In the genomic region with DNA sequence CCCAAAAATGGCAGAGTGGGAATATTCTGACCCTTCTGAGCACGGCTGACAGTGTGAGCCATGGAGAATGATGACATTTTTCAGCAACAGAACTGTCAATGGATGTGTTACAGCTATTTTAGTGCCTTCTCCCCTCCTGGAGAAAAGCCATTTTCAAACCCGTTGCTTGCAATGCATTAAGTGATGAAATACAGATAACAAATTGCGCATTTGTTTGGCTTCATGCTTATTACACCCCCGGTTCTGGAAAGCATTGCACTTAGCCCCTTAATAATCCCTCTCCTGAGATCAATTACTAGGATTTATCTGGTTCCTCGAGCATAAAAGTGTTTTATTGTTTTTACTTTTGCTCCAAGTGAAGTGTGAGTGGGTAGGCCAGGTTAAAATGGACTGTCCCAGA, we compare ENCODE assay signal across 1 cellular context.
TF ChIP-seq lines count a peak whose summit lies in the region.

No MANE protein-coding gene starts in this region.

TF ChIP-seq in WTC11, 78 proteins besides CTCF, POLR2A, EP300 and RAD21:
- TF ChIP-seq ZNF671 (CRISPR knock-in tag; IDR thresholded peaks at IDR 0.05) (no peak), ZNF263 (CRISPR knock-in tag; IDR thresholded peaks at IDR 0.05; ENCODE audit: low read depth) (no peak), NFE2L1 (CRISPR knock-in tag; IDR thresholded peaks at IDR 0.05) (no peak), ZNF317 (CRISPR knock-in tag; IDR thresholded peaks at IDR 0.05; ENCODE audit: borderline replicate concordance, low read depth) (no peak), PRDM15 (CRISPR knock-in tag; IDR thresholded peaks at IDR 0.05) (no peak), SMAD3 (CRISPR knock-in tag; IDR thresholded peaks at IDR 0.05; ENCODE audit: borderline replicate concordance) (no peak), IRF2 (CRISPR knock-in tag; IDR thresholded peaks at IDR 0.05; ENCODE audit: borderline replicate concordance, low read depth) (no peak), ZNF121 (CRISPR knock-in tag; IDR thresholded peaks at IDR 0.05) (no peak), ELF4 (CRISPR knock-in tag; IDR thresholded peaks at IDR 0.05; ENCODE audit: low read depth) (no peak), CREM (CRISPR knock-in tag; IDR thresholded peaks at IDR 0.05) (no peak), JUN (CRISPR knock-in tag; IDR thresholded peaks at IDR 0.05) (no peak), FOXJ3 (CRISPR knock-in tag; IDR thresholded peaks at IDR 0.05; ENCODE audit: borderline replicate concordance) (no peak), JAZF1 (CRISPR knock-in tag; IDR thresholded peaks at IDR 0.05) (no peak), ZBTB21 (CRISPR knock-in tag; IDR thresholded peaks at IDR 0.05; ENCODE audit: borderline replicate concordance) (no peak), GTF2I (CRISPR knock-in tag; conservative IDR thresholded peaks at IDR 0.05) (no peak), ATF1 (CRISPR knock-in tag; IDR thresholded peaks at IDR 0.05) (no peak), SMAD4 (CRISPR knock-in tag; IDR thresholded peaks at IDR 0.05) (no peak)
- TF ChIP-seq, protein P1, sequence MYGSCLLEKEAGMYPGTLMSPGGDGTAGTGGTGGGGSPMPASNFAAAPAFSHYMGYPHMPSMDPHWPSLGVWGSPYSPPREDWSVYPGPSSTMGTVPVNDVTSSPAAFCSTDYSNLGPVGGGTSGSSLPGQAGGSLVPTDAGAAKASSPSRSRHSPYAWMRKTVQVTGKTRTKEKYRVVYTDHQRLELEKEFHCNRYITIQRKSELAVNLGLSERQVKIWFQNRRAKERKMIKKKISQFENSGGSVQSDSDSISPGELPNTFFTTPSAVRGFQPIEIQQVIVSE (CRISPR knock-in tag; IDR thresholded peaks at IDR 0.05; ENCODE audit: borderline replicate concordance): no peak
